Comparison of ENCODE assay signal across 8 cellular contexts in genomic region chr9:128770286-128770685, GRCh38. TPM values are rescaled to one million over a fixed set of nuclear protein-coding genes. Genes with fewer than 3 reads are reported as not detected.
DNase-seq lines count a peak whose midpoint lies in the region; FAIRE-seq and TF ChIP-seq lines count a peak whose summit lies in the region.

No MANE protein-coding gene starts in this region.

- H3K27ac ChIP-seq in small intestine (ENCODE audit: low read depth in 1 of 2, low read length in 1 of 2) (peak overlapping the region; percentile 96), tibial nerve (peak overlapping the region in 2 of 4 donors; percentile 92 to 96), SJCRH30 (no peak overlapping the region)

- FAIRE-seq in small intestine (lab: Jason Lieb, UNC), result no peak

- H3K4me1 ChIP-seq in iPS-15b (ENCODE audit: control insufficient read depth, insufficient read depth, low read length), result no peaks in the 10 kb centered on the region
- peaks cover 0 to 2% of the 10 kb centered on the region in 2 donors for H3K4me1 ChIP-seq in small intestine (ENCODE audit: control insufficient read depth in 2 of 2, insufficient read depth in 1 of 2, low read depth in 1 of 2, low read length in 1 of 2)
- H3K4me1 ChIP-seq in tibial nerve, result peaks cover 0 to 28% (median 11%) of the 10 kb centered on the region in 4 donors
- H3K4me1 ChIP-seq in SJCRH30, result no peaks in the 10 kb centered on the region

- no peak for TF ChIP-seq CTCF in tibial nerve (IDR thresholded peaks at IDR 0.05)

- intact Hi-C loops in activated CD4-positive, alpha-beta memory T cell treated with anti-CD3 and anti-CD28 coated beads for 36 hours (cut with micrococcal nuclease), result loop anchor here (2.0 to 5.0 kb wide), 3 partner anchors 45 to 177 kb away; partner anchors contain the start of genes DOLK, ENDOG, NUP188 and ZDHHC12

- CTCF ChIA-PET in activated CD4-positive, alpha-beta memory T cell treated with anti-CD3 and anti-CD28 coated beads for 36 hours (lab: Charles Lee), result interaction anchor here (1.0 to 1.7 kb wide), 2 partner anchors 18 to 48 kb away, joined by 3 to 13 read pairs; partner anchors contain the start of gene ENDOG

- H3K4me3 ChIP-seq in iPS-15b (ENCODE audit: low read depth, low read length), result peak overlapping the region; percentile 94
- peak overlapping the region in 1 of 2 donors; percentile 99 for H3K4me3 ChIP-seq in small intestine (ENCODE audit: low read depth in 1 of 2, low read length in 2 of 2)
- H3K4me3 ChIP-seq in tibial nerve, result peak overlapping the region in 1 of 4 donors; percentile 85
- H3K4me3 ChIP-seq in SJCRH30, result no peak overlapping the region

- no peaks in the 10 kb centered on the region for H3K27me3 ChIP-seq in iPS-15b (ENCODE audit: control insufficient read depth, insufficient read depth, low read length)
- no peaks in the 10 kb centered on the region for H3K27me3 ChIP-seq in small intestine (ENCODE audit: control insufficient read depth in 2 of 2, insufficient read depth in 2 of 2, low read length in 2 of 2)
- no peaks in the 10 kb centered on the region for H3K27me3 ChIP-seq in tibial nerve
- no peaks in the 10 kb centered on the region for H3K27me3 ChIP-seq in SJCRH30

- peak overlapping the region; percentile 98 for H3K4me3 Mint-ChIP-seq in T-helper 1 cell treated with Interleukin-12 subunit alpha and Interleukin-12 subunit beta and Interleukin-4 antibody, amounts not matched to agents 30 μg/mL and 1 μg/mL, for 36 hours
- H3K4me3 Mint-ChIP-seq in activated CD4-positive, alpha-beta memory T cell treated with anti-CD3 and anti-CD28 coated beads for 36 hours, result peak overlapping the region; percentile 94

- peaks cover 5% of the 10 kb centered on the region for H3K9me3 Mint-ChIP-seq in T-helper 1 cell treated with Interleukin-12 subunit alpha and Interleukin-12 subunit beta and Interleukin-4 antibody, amounts not matched to agents 30 μg/mL and 1 μg/mL, for 36 hours
- H3K9me3 Mint-ChIP-seq in activated CD4-positive, alpha-beta memory T cell treated with anti-CD3 and anti-CD28 coated beads for 36 hours, result no peaks in the 10 kb centered on the region

- peak overlapping the region; percentile 97 for H3K27ac Mint-ChIP-seq in T-helper 1 cell treated with Interleukin-12 subunit alpha and Interleukin-12 subunit beta and Interleukin-4 antibody, amounts not matched to agents 30 μg/mL and 1 μg/mL, for 36 hours
- no peak overlapping the region for H3K27ac Mint-ChIP-seq in activated CD4-positive, alpha-beta memory T cell treated with anti-CD3 and anti-CD28 coated beads for 36 hours

- no peaks in the 10 kb centered on the region for H3K36me3 Mint-ChIP-seq in T-helper 1 cell treated with Interleukin-12 subunit alpha and Interleukin-12 subunit beta and Interleukin-4 antibody, amounts not matched to agents 30 μg/mL and 1 μg/mL, for 36 hours (ENCODE audit: low read depth)
- H3K36me3 Mint-ChIP-seq in activated CD4-positive, alpha-beta memory T cell treated with anti-CD3 and anti-CD28 coated beads for 36 hours, result no peaks in the 10 kb centered on the region

- peaks cover 13% of the 10 kb centered on the region for H3K4me1 Mint-ChIP-seq in T-helper 1 cell treated with Interleukin-12 subunit alpha and Interleukin-12 subunit beta and Interleukin-4 antibody, amounts not matched to agents 30 μg/mL and 1 μg/mL, for 36 hours (ENCODE audit: low read depth)
- peaks cover 17% of the 10 kb centered on the region for H3K4me1 Mint-ChIP-seq in activated CD4-positive, alpha-beta memory T cell treated with anti-CD3 and anti-CD28 coated beads for 36 hours (ENCODE audit: low read depth)

- TF ChIP-seq EP300 in tibial nerve (IDR thresholded peaks at IDR 0.05), result no peak

- H3K27me3 Mint-ChIP-seq in T-helper 1 cell treated with Interleukin-12 subunit alpha and Interleukin-12 subunit beta and Interleukin-4 antibody, amounts not matched to agents 30 μg/mL and 1 μg/mL, for 36 hours (ENCODE audit: low read depth), result no peaks in the 10 kb centered on the region
- no peaks in the 10 kb centered on the region for H3K27me3 Mint-ChIP-seq in activated CD4-positive, alpha-beta memory T cell treated with anti-CD3 and anti-CD28 coated beads for 36 hours

- no peak for TF ChIP-seq POLR2A in tibial nerve (IDR thresholded peaks at IDR 0.05)

- H3K9me3 ChIP-seq in iPS-15b (ENCODE audit: control insufficient read depth, insufficient read depth, low read length) (no peaks in the 10 kb centered on the region), small intestine (ENCODE audit: control insufficient read depth, low read depth) (no peaks in the 10 kb centered on the region), tibial nerve (no peaks in the 10 kb centered on the region), SJCRH30 (replicated peaks) (no peaks in the 10 kb centered on the region)

- POLR2A ChIA-PET in activated CD4-positive, alpha-beta memory T cell treated with anti-CD3 and anti-CD28 coated beads for 36 hours (lab: Charles Lee), result interaction anchor here (1.2 to 1.3 kb wide), 3 partner anchors 16 to 46 kb away, joined by 5 to 7 read pairs (median 5); partner anchors contain the start of genes TBC1D13 and ZDHHC12

- DNase-seq in T-helper 1 cell, result no peak
- DNase-seq in activated CD4-positive, alpha-beta memory T cell treated with anti-CD3 and anti-CD28 coated beads for 36 hours, result no peak
- DNase-seq in small intestine, result peak; percentile 76
- DNase-seq in DMS 273 (lab: John Stamatoyannopoulos, UW; ENCODE audit: unreplicated experiment), result no peak
- DNase-seq in tibial nerve (ENCODE audit: low spot score in 2 of 2), result no peak
- DNase-seq in SJCRH30, result no peak

- WGBS in small intestine, 3 donors, result 69 to 86% (median 76%) methylated on average over 4 of the region's 4 CpGs
- 89 to 90% methylated on average over 4 of the region's 4 CpGs for WGBS in tibial nerve, 2 donors

- H3K36me3 ChIP-seq in iPS-15b (ENCODE audit: control insufficient read depth, insufficient read depth, low read length), result peaks cover 6% of the 10 kb centered on the region
- H3K36me3 ChIP-seq in small intestine (ENCODE audit: control insufficient read depth in 2 of 2, insufficient read depth in 2 of 2, low read length in 2 of 2), result no peaks in the 10 kb centered on the region
- H3K36me3 ChIP-seq in tibial nerve, result peaks cover 0 to 20% (median 0%) of the 10 kb centered on the region in 3 donors
- H3K36me3 ChIP-seq in SJCRH30, result no peaks in the 10 kb centered on the region

- no peak overlapping the region for H3K9ac ChIP-seq in iPS-15b (ENCODE audit: low read depth, low read length)

RNA-seq across cellular contexts. Expression of gene ZER1, which starts 1.4 kb away (rescaled TPM):
- total RNA-seq in activated CD4-positive, alpha-beta memory T cell treated with anti-CD3 and anti-CD28 coated beads for 36 hours, result 10 to 100 TPM; 16.2 to 18.0 TPM
- 10 to 100 TPM; 24.6 to 77.2 (median 55.9) TPM for polyA plus RNA-seq in small intestine
- 10 to 100 TPM; 45.8 to 68.6 (median 61.3) TPM for total RNA-seq in tibial nerve
- total RNA-seq in SJCRH30 (2014; rRNA removed; shearing (Covaris generic)), result 18.8 and 19.9 TPM in 2 replicates

RNA-seq across cellular contexts. Expression of gene TBC1D13, which starts 16.8 kb away (rescaled TPM):
- total RNA-seq in activated CD4-positive, alpha-beta memory T cell treated with anti-CD3 and anti-CD28 coated beads for 36 hours, result 10 to 100 TPM; 14.6 to 14.9 TPM
- polyA plus RNA-seq in small intestine, result 10 to 100 TPM; 16.2 to 30.2 (median 17.8) TPM
- 10 to 100 TPM; 15.1 to 23.7 (median 17.9) TPM for total RNA-seq in tibial nerve
- total RNA-seq in SJCRH30 (2014; rRNA removed; shearing (Covaris generic)), result 21.0 and 21.3 TPM in 2 replicates

RNA-seq across cellular contexts. Expression of gene ZDHHC12, which starts 46.4 kb away (rescaled TPM):
- 10 to 100 TPM; 65.8 to 68.7 TPM for total RNA-seq in activated CD4-positive, alpha-beta memory T cell treated with anti-CD3 and anti-CD28 coated beads for 36 hours
- 10 to 100 TPM; 56.5 to 99.3 (median 80.7) TPM for polyA plus RNA-seq in small intestine
- 10 to 100 TPM; 13.2 to 34.1 (median 25.3) TPM for total RNA-seq in tibial nerve
- total RNA-seq in SJCRH30 (2014; rRNA removed; shearing (Covaris generic)), result 35.0 and 37.4 TPM in 2 replicates

RNA-seq across cellular contexts. Expression of gene ENDOG, which starts 48.0 kb away (rescaled TPM):
- 10 to 100 TPM; 13.8 to 14.2 TPM for total RNA-seq in activated CD4-positive, alpha-beta memory T cell treated with anti-CD3 and anti-CD28 coated beads for 36 hours
- 10 to 100 TPM; 34.8 to 79.6 (median 79.4) TPM for polyA plus RNA-seq in small intestine
- total RNA-seq in tibial nerve, result 10 to 100 TPM; 22.8 to 53.1 (median 48.8) TPM
- total RNA-seq in SJCRH30 (2014; rRNA removed; shearing (Covaris generic)), result 14.8 and 21.2 TPM in 2 replicates

RNA-seq across cellular contexts. Expression of gene SPOUT1, which starts 59.3 kb away (rescaled TPM):
- 10 to 100 TPM; 89.2 to 94.2 TPM for total RNA-seq in activated CD4-positive, alpha-beta memory T cell treated with anti-CD3 and anti-CD28 coated beads for 36 hours
- 10 to 100 TPM; 21.0 to 25.1 (median 22.8) TPM for polyA plus RNA-seq in small intestine
- total RNA-seq in tibial nerve, result 10 to 100 TPM; 26.4 to 71.7 (median 39.0) TPM
- total RNA-seq in SJCRH30 (2014; rRNA removed; shearing (Covaris generic)), result 38.3 and 38.5 TPM in 2 replicates
